36 cellular contexts compared by ENCODE assay signal in genomic region chr11:14522801-14523200, GRCh38.
"Had no signal": no experiment of that assay in that cellular context is flagged by ENCODE, and none has a peak within 500 bp of the region (broad histone marks: within the 10 kb centered on the region; RNA-seq: fewer than 3 reads in every experiment).

No MANE protein-coding gene starts in this region.

- ATAC-seq: activated CD8-positive, alpha-beta T cell treated with anti-CD3 and anti-CD28 coated beads for 36 hours; activated naive CD4-positive, alpha-beta T cell treated with anti-CD3 and anti-CD28 coated beads, Interleukin-2, amount 50 U/mL, for 72 hours; activated T-cell treated with anti-CD3 and anti-CD28 coated beads, Interleukin-2, amount 50 U/mL, for 4 hours; activated T-cell treated with anti-CD3 and anti-CD28 coated beads, Interleukin-2, amount 50 U/mL, for 72 hours; activated T-helper 17 cell treated with anti-CD3 and anti-CD28 coated beads, Interleukin-2, amount 50 U/mL, for 72 hours; body of pancreas had no signal

- H3K4me3 ChIP-seq: adrenal gland, body of pancreas, breast epithelium had no signal

- DNase-seq: activated B cell treated with CpG ODN at 0.5 μM for 24 hours; activated CD4-positive, alpha-beta memory T cell treated with anti-CD3 and anti-CD28 coated beads for 36 hours; activated CD4-positive, alpha-beta T cell treated with anti-CD3 and anti-CD28 coated beads for 4 hours; activated CD4-positive, alpha-beta T cell treated with anti-CD3 and anti-CD28 coated beads, Interleukin-2, amount 10 ng/mL, durations not matched to agents 24 days and 14 days; activated CD4-positive, alpha-beta T cell treated with anti-CD3 and anti-CD28 coated beads, Interleukin-2, amount 50 U/mL, for 1 hour; activated CD4-positive, alpha-beta T cell treated with anti-CD3 and anti-CD28 coated beads, Interleukin-2, amount 50 U/mL, for 4 hours; activated CD4-positive, CD25-positive, alpha-beta regulatory T cell treated with anti-CD3 and anti-CD28 coated beads, Interleukin-2, amount 50 U/mL, for 72 hours; activated CD8-positive, alpha-beta memory T cell treated with anti-CD3 and anti-CD28 coated beads, Interleukin-2, amount 50 U/mL, for 4 hours; activated CD8-positive, alpha-beta T cell treated with anti-CD3 and anti-CD28 coated beads for 36 hours; activated effector memory CD4-positive, alpha-beta T cell treated with anti-CD3 and anti-CD28 coated beads, Interleukin-2, amount 50 U/mL, for 16 hours; activated gamma-delta T cell treated with Interleukin-2 at 50 U/mL for 16 hours; activated naive CD4-positive, alpha-beta T cell; activated naive CD4-positive, alpha-beta T cell treated with anti-CD3 and anti-CD28 coated beads for 36 hours; activated naive CD4-positive, alpha-beta T cell treated with anti-CD3 and anti-CD28 coated beads, Interleukin-2, amount 50 U/mL, for 16 hours; activated T-cell treated with anti-CD3 and anti-CD28 coated beads for 4 hours; activated T-cell treated with anti-CD3 and anti-CD28 coated beads, Interleukin-2, amount 50 U/mL, for 1 hour; activated T-cell treated with anti-CD3 and anti-CD28 coated beads, Interleukin-2, amount 50 U/mL, for 4 hours; activated T-cell treated with anti-CD3 and anti-CD28 coated beads, Interleukin-2, amount 50 U/mL, for 72 hours; adrenal gland; amniotic stem cell; aorta; body of pancreas; brain microvascular endothelial cell; central memory CD4-positive, alpha-beta T cell; T-helper 1 cell; T-helper 2 cell; T-helper 9 cell had no signal

- H3K9me3 ChIP-seq: adrenal gland, body of pancreas, breast epithelium had no signal

- H3K27me3 ChIP-seq: adrenal gland, body of pancreas, brain microvascular endothelial cell, breast epithelium had no signal

- H3K36me3 ChIP-seq: breast epithelium had no signal

- H3K4me3 Mint-ChIP-seq: activated B cell treated with CpG ODN at 0.5 μM for 24 hours; activated CD4-positive, alpha-beta memory T cell treated with anti-CD3 and anti-CD28 coated beads for 36 hours; activated CD4-positive, alpha-beta T cell treated with anti-CD3 and anti-CD28 coated beads, Interleukin-2, amount 10 ng/mL, durations not matched to agents 24 days and 14 days; activated CD8-positive, alpha-beta T cell treated with anti-CD3 and anti-CD28 coated beads for 36 hours; activated naive CD4-positive, alpha-beta T cell treated with anti-CD3 and anti-CD28 coated beads for 36 hours; activated T-cell treated with anti-CD3 and anti-CD28 coated beads, Interleukin-2, amount 50 U/mL, for 4 hours; activated T-cell treated with anti-CD3 and anti-CD28 coated beads, Interleukin-2, amount 50 U/mL, for 72 hours; activated T-helper 1 cell treated with anti-CD3 and anti-CD28 coated beads, Interleukin-12 subunit alpha, Interleukin-12 subunit beta, Interleukin-2, Interleukin-4 antibody, amounts not matched to agents 30 ng/mL and 10 ng/mL and 1 ng/mL, durations not matched to agents 14 hours and 24 hours and 36 hours; activated T-helper 17 cell treated with anti-CD3 and anti-CD28 coated beads, Interleukin-2, amount 50 U/mL, for 72 hours; T-helper 1 cell treated with Interleukin-12 subunit alpha and Interleukin-12 subunit beta and Interleukin-4 antibody, amounts not matched to agents 30 μg/mL and 1 μg/mL, for 36 hours; T-helper 2 cell treated with Interferon-gamma antibody and Interleukin-4, amounts not matched to agents 5 μg/mL and 100 μg/mL, for 36 hours had no signal

- H3K9me3 Mint-ChIP-seq: activated B cell treated with CpG ODN at 0.5 μM for 24 hours; activated CD4-positive, alpha-beta memory T cell treated with anti-CD3 and anti-CD28 coated beads for 36 hours; activated CD4-positive, alpha-beta T cell treated with anti-CD3 and anti-CD28 coated beads, Interleukin-2, amount 10 ng/mL, durations not matched to agents 24 days and 14 days; activated CD8-positive, alpha-beta T cell treated with anti-CD3 and anti-CD28 coated beads for 36 hours; activated naive CD4-positive, alpha-beta T cell treated with anti-CD3 and anti-CD28 coated beads for 36 hours; activated naive CD4-positive, alpha-beta T cell treated with anti-CD3 and anti-CD28 coated beads, Interleukin-2, amount 50 U/mL, for 72 hours; activated T-cell treated with anti-CD3 and anti-CD28 coated beads, Interleukin-2, amount 50 U/mL, for 4 hours; activated T-cell treated with anti-CD3 and anti-CD28 coated beads, Interleukin-2, amount 50 U/mL, for 72 hours; activated T-helper 1 cell treated with anti-CD3 and anti-CD28 coated beads, Interleukin-12 subunit alpha, Interleukin-12 subunit beta, Interleukin-2, Interleukin-4 antibody, amounts not matched to agents 30 ng/mL and 10 ng/mL and 1 ng/mL, durations not matched to agents 14 hours and 24 hours and 36 hours; activated T-helper 17 cell treated with anti-CD3 and anti-CD28 coated beads, Interleukin-2, amount 50 U/mL, for 72 hours; T-helper 1 cell treated with Interleukin-12 subunit alpha and Interleukin-12 subunit beta and Interleukin-4 antibody, amounts not matched to agents 30 μg/mL and 1 μg/mL, for 36 hours; T-helper 2 cell treated with Interferon-gamma antibody and Interleukin-4, amounts not matched to agents 5 μg/mL and 100 μg/mL, for 36 hours had no signal

- H3K27me3 Mint-ChIP-seq: activated B cell treated with CpG ODN at 0.5 μM for 24 hours; activated CD4-positive, alpha-beta memory T cell treated with anti-CD3 and anti-CD28 coated beads for 36 hours; activated CD4-positive, alpha-beta T cell treated with anti-CD3 and anti-CD28 coated beads, Interleukin-2, amount 10 ng/mL, durations not matched to agents 24 days and 14 days; activated CD8-positive, alpha-beta T cell treated with anti-CD3 and anti-CD28 coated beads for 36 hours; activated T-helper 17 cell treated with anti-CD3 and anti-CD28 coated beads, Interleukin-2, amount 50 U/mL, for 72 hours had no signal

- H3K27ac Mint-ChIP-seq: activated B cell treated with CpG ODN at 0.5 μM for 24 hours; activated CD4-positive, alpha-beta memory T cell treated with anti-CD3 and anti-CD28 coated beads for 36 hours; activated CD4-positive, alpha-beta T cell treated with anti-CD3 and anti-CD28 coated beads, Interleukin-2, amount 10 ng/mL, durations not matched to agents 24 days and 14 days; activated CD8-positive, alpha-beta T cell treated with anti-CD3 and anti-CD28 coated beads for 36 hours; activated naive CD4-positive, alpha-beta T cell treated with anti-CD3 and anti-CD28 coated beads for 36 hours; activated naive CD4-positive, alpha-beta T cell treated with anti-CD3 and anti-CD28 coated beads, Interleukin-2, amount 50 U/mL, for 72 hours; activated T-cell treated with anti-CD3 and anti-CD28 coated beads, Interleukin-2, amount 50 U/mL, for 72 hours; activated T-helper 1 cell treated with anti-CD3 and anti-CD28 coated beads, Interleukin-12 subunit alpha, Interleukin-12 subunit beta, Interleukin-2, Interleukin-4 antibody, amounts not matched to agents 30 ng/mL and 10 ng/mL and 1 ng/mL, durations not matched to agents 14 hours and 24 hours and 36 hours; activated T-helper 17 cell treated with anti-CD3 and anti-CD28 coated beads, Interleukin-2, amount 50 U/mL, for 72 hours; T-helper 1 cell treated with Interleukin-12 subunit alpha and Interleukin-12 subunit beta and Interleukin-4 antibody, amounts not matched to agents 30 μg/mL and 1 μg/mL, for 36 hours; T-helper 2 cell treated with Interferon-gamma antibody and Interleukin-4, amounts not matched to agents 5 μg/mL and 100 μg/mL, for 36 hours had no signal

- H3K27ac ChIP-seq: adrenal gland, body of pancreas, brain microvascular endothelial cell, breast epithelium, VCaP had no signal

- FAIRE-seq: astrocyte, TTC549 had no signal
